23 cellular contexts compared by ENCODE assay signal in genomic region chr3:136678981-136679380, GRCh38.
"Had no signal": no experiment of that assay in that cellular context is flagged by ENCODE, and none has a peak within 500 bp of the region (broad histone marks: within the 10 kb centered on the region; RNA-seq: fewer than 3 reads in every experiment).

No MANE protein-coding gene starts in this region.

- H3K27ac ChIP-seq: brain microvascular endothelial cell, heart right ventricle, right lobe of liver, suprapubic skin, transverse colon, uterus, VCaP had no signal

- H3K9me3 ChIP-seq: mucosa of descending colon, right lobe of liver, suprapubic skin, transverse colon, uterus had no signal

- H3K4me3 ChIP-seq: heart right ventricle, mucosa of descending colon, right lobe of liver, suprapubic skin, transverse colon, uterus had no signal

- H3K27me3 ChIP-seq: brain microvascular endothelial cell, heart right ventricle, right lobe of liver, suprapubic skin, transverse colon, uterus had no signal

- ATAC-seq: heart right ventricle; mucosa of descending colon; right lobe of liver; stimulated activated naive CD8-positive, alpha-beta T cell treated with anti-CD3 and anti-CD28 coated beads, Interleukin-15, amount 100 ng/mL, for 72 hours had no signal

- H3K36me3 ChIP-seq: brain microvascular endothelial cell, heart right ventricle, right lobe of liver, suprapubic skin, transverse colon, uterus had no signal

- H3K4me1 ChIP-seq: right lobe of liver, uterus had no signal

- DNase-seq: activated CD4-positive, CD25-positive, alpha-beta regulatory T cell treated with anti-CD3 and anti-CD28 coated beads, Interleukin-2, amount 50 U/mL, for 72 hours; activated CD8-positive, alpha-beta memory T cell treated with anti-CD3 and anti-CD28 coated beads for 24 hours; activated CD8-positive, alpha-beta memory T cell treated with anti-CD3 and anti-CD28 coated beads, Interleukin-2, amount 50 U/mL, for 48 hours; activated gamma-delta T cell; activated T-cell treated with anti-CD3 and anti-CD28 coated beads, Interleukin-2, amount 50 U/mL, for 48 hours; amniotic stem cell; brain microvascular endothelial cell; cortex of kidney; erythroblast; heart right ventricle; mesenchymal stem cell; mucosa of descending colon; naive B cell; right lobe of liver; small intestine; stimulated activated CD4-positive, alpha-beta T cell treated with anti-CD3 and anti-CD28 coated beads, Interleukin-15, amount 100 ng/mL, for 24 hours; stimulated activated CD4-positive, alpha-beta T cell treated with anti-CD3 and anti-CD28 coated beads, Interleukin-4, amount 100 ng/mL, for 1 hour; stimulated activated naive CD8-positive, alpha-beta T cell treated with anti-CD3 and anti-CD28 coated beads, Interleukin-15, amount 100 ng/mL, for 72 hours; T-helper 2 cell; transverse colon; uterus had no signal
